Comparison of ENCODE assay signal across 8 cellular contexts in genomic region chr5:112737472-112738179, GRCh38.
DNase-seq lines count a peak whose midpoint lies in the region; ATAC-seq lines count a peak whose summit lies in the region.

Gene APC (plus strand): TSS chr5:112737885. CDS start chr5:112754891, 17,006 bp downstream.

- H3K9me3 Mint-ChIP-seq in central memory CD8-positive, alpha-beta T cell = no peaks in the 10 kb centered on the region

- peak within 1 kb of the TSS; percentile 93 for H3K4me3 Mint-ChIP-seq in central memory CD8-positive, alpha-beta T cell

- in situ Hi-C loops in ACHN (cut with HindIII; ENCODE audit: low pct_ligation_motif_present, low pct_unique_long_range_greater_than_20kb, low sequenced_read_pairs) = no loop called here

- H3K36me3 Mint-ChIP-seq in central memory CD8-positive, alpha-beta T cell (ENCODE audit: insufficient read depth) = peaks cover 6% of the 10 kb centered on the region

- peak; percentile 88 for DNase-seq in ACHN
- DNase-seq in NCI-H345 treated with DMSO at 0.1 percent for 48 hours (lab: John Stamatoyannopoulos, UW; ENCODE audit: unreplicated experiment) = peak; percentile 7
- DNase-seq in central memory CD8-positive, alpha-beta T cell (ENCODE audit: low spot score in 2 of 2) = peak; percentile 52 to 54
- DNase-seq in islet precursor cell = peak; percentile 93
- peak; percentile 72 to 84 for DNase-seq in stimulated activated CD4-positive, alpha-beta T cell treated with anti-CD3 and anti-CD28 coated beads, Interleukin-12 subunit alpha, Interleukin-12 subunit beta, amount 100 ng/mL, for 24 hours (ENCODE audit: low read depth in 2 of 2)

- no peaks in the 10 kb centered on the region for H3K27me3 Mint-ChIP-seq in central memory CD8-positive, alpha-beta T cell

- H3K4me1 Mint-ChIP-seq in central memory CD8-positive, alpha-beta T cell = peaks cover 19% of the 10 kb centered on the region

- H3K27ac Mint-ChIP-seq in central memory CD8-positive, alpha-beta T cell (ENCODE audit: low read depth) = peak within 1 kb of the TSS; percentile 83

- peak; percentile 99 for ATAC-seq in GM18868 (IDR thresholded peaks at IDR 0.05; ENCODE audit: unreplicated experiment)
- ATAC-seq in HG03097 (IDR thresholded peaks at IDR 0.05; ENCODE audit: low FRiP score, unreplicated experiment) = peak; percentile 100
- peak; percentile 99 for ATAC-seq in activated CD4-positive, CD25-positive, alpha-beta regulatory T cell treated with anti-CD3 and anti-CD28 coated beads, Interleukin-2, amount 50 U/mL, for 24 hours
- ATAC-seq in central memory CD8-positive, alpha-beta T cell (replicated peaks; ENCODE audit: extremely low read depth, poor library complexity, severe bottlenecking) = peak; percentile 93

Comparison
In these comparisons a context has a peak if more than half of its experiments do, and no peak if none do; other contexts are left out.
1. Peak in every context shown above with its lines: DNase-seq and ATAC-seq.
2. DNase-seq: peak in every context shown above with its lines; median percentile 93 in islet precursor cell; 88 in ACHN; 78 in stimulated activated CD4-positive, alpha-beta T cell treated with anti-CD3 and anti-CD28 coated beads, Interleukin-12 subunit alpha, Interleukin-12 subunit beta, amount 100 ng/mL, for 24 hours; 53 in central memory CD8-positive, alpha-beta T cell; 7 in NCI-H345 treated with DMSO at 0.1 percent for 48 hours.